In the genomic region with DNA sequence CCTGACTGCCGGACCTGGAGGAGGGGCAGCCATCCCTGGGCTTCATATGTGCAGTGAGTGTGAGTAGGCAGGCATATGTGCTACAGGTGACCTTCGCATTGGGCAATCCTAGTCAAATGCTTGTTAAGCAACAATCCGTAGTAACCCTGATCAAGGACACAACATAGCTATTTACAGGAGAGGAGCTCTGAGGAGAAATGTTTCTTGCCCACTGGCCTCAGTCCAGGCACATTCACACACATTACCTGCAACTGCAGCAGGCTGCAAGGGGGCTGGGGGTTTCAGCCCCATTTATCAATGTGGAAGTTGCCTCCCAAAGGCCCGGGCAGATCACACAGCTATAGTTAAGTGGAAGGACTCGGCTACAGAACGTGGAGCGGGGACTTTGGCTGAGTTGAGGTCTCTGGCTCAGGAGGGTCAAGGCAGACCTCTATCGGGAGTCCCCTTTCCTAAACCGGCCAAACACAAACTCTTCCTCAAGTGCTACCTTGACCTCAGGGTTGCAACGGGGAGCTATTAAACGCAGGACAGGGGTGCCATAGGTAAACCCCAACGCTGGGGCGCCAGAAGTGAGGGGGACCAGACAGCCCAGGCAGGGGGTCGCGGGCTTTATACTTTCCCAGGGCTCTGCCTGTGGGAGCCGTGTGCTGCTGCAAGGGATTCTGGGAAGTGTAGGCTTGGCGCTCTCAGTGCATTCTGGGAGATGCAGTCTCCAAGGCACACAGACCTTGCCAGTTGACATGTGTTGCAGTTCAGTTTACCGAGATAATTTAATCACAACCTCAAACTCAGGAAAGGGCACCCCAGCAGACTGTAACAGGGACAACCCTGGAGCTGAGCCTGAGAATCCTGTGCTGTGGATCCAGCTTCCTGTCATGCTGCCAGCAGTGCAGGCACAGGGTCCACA, we compare ENCODE assay signal across 8 cellular contexts. TPM values are rescaled to one million over a fixed set of nuclear protein-coding genes. Genes with fewer than 3 reads are reported as not detected.
DNase-seq lines count a peak whose midpoint lies in the region; ATAC-seq and TF ChIP-seq lines count a peak whose summit lies in the region.

No MANE protein-coding gene starts in this region.

- H3K79me2 ChIP-seq in osteoblast (ENCODE audit: insufficient read depth, low read length): no peaks in the 10 kb centered on the region

- peak overlapping the region; percentile 66 for H3K4me3 ChIP-seq in osteoblast (ENCODE audit: insufficient read depth, low read length)

- H3K27ac Mint-ChIP-seq in activated naive CD4-positive, alpha-beta T cell treated with anti-CD3 and anti-CD28 coated beads for 36 hours: no peak overlapping the region
- H3K27ac Mint-ChIP-seq in glutamatergic neuron (ENCODE audit: unreplicated experiment): peak overlapping the region; percentile 6

- H3K4me1 Mint-ChIP-seq in activated naive CD4-positive, alpha-beta T cell treated with anti-CD3 and anti-CD28 coated beads for 36 hours (ENCODE audit: low read depth): peaks cover 14% of the 10 kb centered on the region
- H3K4me1 Mint-ChIP-seq in glutamatergic neuron (ENCODE audit: low read depth, unreplicated experiment): peaks cover 7% of the 10 kb centered on the region

- ATAC-seq in GM21723 (IDR thresholded peaks at IDR 0.05; ENCODE audit: unreplicated experiment): peak; percentile 75
- ATAC-seq in HG03039 (IDR thresholded peaks at IDR 0.05; ENCODE audit: unreplicated experiment): no peak

- CTCF ChIA-PET in activated naive CD4-positive, alpha-beta T cell treated with anti-CD3 and anti-CD28 coated beads for 36 hours (lab: Charles Lee): interaction anchor here (0.5 to 4.7 kb wide), 5 partner anchors 9 to 184 kb away, joined by 3 to 33 read pairs (median 4); partner anchors contain the start of gene ABHD1

- H3K4me2 ChIP-seq in osteoblast (ENCODE audit: insufficient read depth, low read length): peak overlapping the region; percentile 84

- H3K27me3 ChIP-seq in osteoblast (ENCODE audit: insufficient read depth, low read length): no peaks in the 10 kb centered on the region

- DNase-seq in CD1c-positive myeloid dendritic cell (ENCODE audit: extremely low spot score) (peak; percentile 56), NCI-H748 (lab: John Stamatoyannopoulos, UW; ENCODE audit: unreplicated experiment) (peak; percentile 52), glutamatergic neuron (peak; percentile 66), osteoblast (ENCODE audit: insufficient read length, low spot score, missing footprints) (peak; percentile 99), GF-D8 (lab: John Stamatoyannopoulos, UW) (no peak)
- DNase-seq in activated naive CD4-positive, alpha-beta T cell treated with anti-CD3 and anti-CD28 coated beads for 36 hours: peak; percentile 66

- peak overlapping the region; percentile 62 for H3K4me3 Mint-ChIP-seq in activated naive CD4-positive, alpha-beta T cell treated with anti-CD3 and anti-CD28 coated beads for 36 hours
- H3K4me3 Mint-ChIP-seq in glutamatergic neuron (ENCODE audit: unreplicated experiment): peak overlapping the region; percentile 75

- intact Hi-C loops in activated naive CD4-positive, alpha-beta T cell treated with anti-CD3 and anti-CD28 coated beads for 36 hours (cut with micrococcal nuclease): loop anchor here (5.0 kb wide), 1 partner anchor 166 kb away; the partner anchor contains the start of gene SLC30A3

- H3K9me3 Mint-ChIP-seq in activated naive CD4-positive, alpha-beta T cell treated with anti-CD3 and anti-CD28 coated beads for 36 hours: no peaks in the 10 kb centered on the region
- H3K9me3 Mint-ChIP-seq in glutamatergic neuron (ENCODE audit: unreplicated experiment): peaks cover 7% of the 10 kb centered on the region

- no peak for TF ChIP-seq CTCF in glutamatergic neuron (IDR thresholded peaks at IDR 0.05; ENCODE audit: partially characterized antibody, unreplicated experiment)
- TF ChIP-seq CTCF in osteoblast (IDR thresholded peaks at IDR 0.05; ENCODE audit: extremely low read depth, low read depth, low read length): no peak

- no peaks in the 10 kb centered on the region for H3K36me3 ChIP-seq in osteoblast (ENCODE audit: insufficient read depth, low read length)

- no peaks in the 10 kb centered on the region for H3K27me3 Mint-ChIP-seq in activated naive CD4-positive, alpha-beta T cell treated with anti-CD3 and anti-CD28 coated beads for 36 hours (ENCODE audit: low read depth)
- peaks cover 6% of the 10 kb centered on the region for H3K27me3 Mint-ChIP-seq in glutamatergic neuron (ENCODE audit: unreplicated experiment)

- H3K36me3 Mint-ChIP-seq in activated naive CD4-positive, alpha-beta T cell treated with anti-CD3 and anti-CD28 coated beads for 36 hours (ENCODE audit: low read depth): peaks cover 1% of the 10 kb centered on the region
- no peaks in the 10 kb centered on the region for H3K36me3 Mint-ChIP-seq in glutamatergic neuron (ENCODE audit: unreplicated experiment)

- no peak overlapping the region for H3K27ac ChIP-seq in osteoblast (ENCODE audit: low read depth, low read length)

- peak overlapping the region; percentile 97 for H2AFZ ChIP-seq in osteoblast (ENCODE audit: low read length)

- H4K20me1 ChIP-seq in osteoblast (ENCODE audit: insufficient read depth, low read length): no peaks in the 10 kb centered on the region

- no peaks in the 10 kb centered on the region for H3K9me3 ChIP-seq in osteoblast (ENCODE audit: low read depth, low read length)

- peaks cover 5% of the 10 kb centered on the region for H3K4me1 ChIP-seq in osteoblast (ENCODE audit: insufficient read depth, low read length)

RNA-seq across cellular contexts. Expression of gene KHK, which starts 9.4 kb away (rescaled TPM):
- 10 to 100 TPM in 1 of 2 experiments, 1 to 10 TPM in 1; 9.5 to 10.2 TPM for total RNA-seq in activated naive CD4-positive, alpha-beta T cell treated with anti-CD3 and anti-CD28 coated beads for 36 hours
- total RNA-seq in glutamatergic neuron (ENCODE audit: unreplicated experiment) (5.3 TPM), osteoblast (0.29 and 0.36 TPM in 2 replicates)

RNA-seq across cellular contexts. Expression of gene EMILIN1, which starts 17.6 kb away (rescaled TPM):
- under 1 TPM; 0.15 to 0.29 TPM for total RNA-seq in activated naive CD4-positive, alpha-beta T cell treated with anti-CD3 and anti-CD28 coated beads for 36 hours
- total RNA-seq in glutamatergic neuron (ENCODE audit: unreplicated experiment) (3.2 TPM), osteoblast (137 and 138 TPM in 2 replicates)

RNA-seq across cellular contexts. Expression of gene CGREF1, which starts 22.9 kb away (rescaled TPM):
- total RNA-seq in activated naive CD4-positive, alpha-beta T cell treated with anti-CD3 and anti-CD28 coated beads for 36 hours: 1 to 10 TPM; 5.8 to 6.6 TPM
- total RNA-seq in glutamatergic neuron (ENCODE audit: unreplicated experiment) (1.3 TPM), osteoblast (6.8 and 14.5 TPM in 2 replicates)

RNA-seq across cellular contexts. Expression of gene OST4, which starts 24.5 kb away (rescaled TPM):
- 100 to 1,000 TPM; 257 to 282 TPM for total RNA-seq in activated naive CD4-positive, alpha-beta T cell treated with anti-CD3 and anti-CD28 coated beads for 36 hours
- total RNA-seq in glutamatergic neuron (ENCODE audit: unreplicated experiment): 215 TPM
- 202 and 235 TPM in 2 replicates for total RNA-seq in osteoblast

RNA-seq across cellular contexts. Expression of gene ABHD1, which starts 27.6 kb away (rescaled TPM):
- under 1 TPM; 0.17 to 0.19 TPM for total RNA-seq in activated naive CD4-positive, alpha-beta T cell treated with anti-CD3 and anti-CD28 coated beads for 36 hours
- total RNA-seq in glutamatergic neuron (ENCODE audit: unreplicated experiment) (not detected), osteoblast (under 0.01 TPM in 2 replicates)

Comparison
In these comparisons a context has a peak if more than half of its experiments do, and no peak if none do; other contexts are left out.
1. RNA of gene EMILIN1, which starts 17.6 kb away (total RNA-seq): 137 to 138 TPM in osteoblast; 3.2 TPM in glutamatergic neuron (single experiment) and 0.15 to 0.29 TPM in activated naive CD4-positive, alpha-beta T cell treated with anti-CD3 and anti-CD28 coated beads for 36 hours; every median in the first group is over 10 times any median in the second.